ENCODE assay signal across 38 cellular contexts in genomic region chr9:130943226-130943625, GRCh38. TPM values are rescaled to one million over a fixed set of nuclear protein-coding genes. Genes with fewer than 3 reads are reported as not detected.
"Had no signal": no experiment of that assay in that cellular context is flagged by ENCODE, and none has a peak within 500 bp of the region (broad histone marks: within the 10 kb centered on the region; RNA-seq: fewer than 3 reads in every experiment).

No MANE protein-coding gene starts in this region.

- H3K4me3 ChIP-seq: ascending aorta, body of pancreas, breast epithelium had no signal

- H3K27ac ChIP-seq: ascending aorta, body of pancreas, brain microvascular endothelial cell, breast epithelium, VCaP had no signal

- H3K4me3 Mint-ChIP-seq: activated B cell treated with CpG ODN at 0.5 μM for 24 hours; activated CD4-positive, alpha-beta memory T cell treated with anti-CD3 and anti-CD28 coated beads for 36 hours; activated CD4-positive, alpha-beta T cell treated with anti-CD3 and anti-CD28 coated beads, Interleukin-2, amount 10 ng/mL, durations not matched to agents 24 days and 14 days; activated CD8-positive, alpha-beta T cell treated with anti-CD3 and anti-CD28 coated beads for 36 hours; activated naive CD4-positive, alpha-beta T cell treated with anti-CD3 and anti-CD28 coated beads, Interleukin-2, amount 10 ng/mL, durations not matched to agents 7 days and 5 days; activated naive CD4-positive, alpha-beta T cell treated with anti-CD3 and anti-CD28 coated beads, Interleukin-2, amount 50 U/mL, for 24 hours; activated naive CD8-positive, alpha-beta T cell; activated naive CD8-positive, alpha-beta T cell treated with anti-CD3 and anti-CD28 coated beads, Interleukin-2, amount 10 ng/mL, durations not matched to agents 7 days and 5 days; activated naive CD8-positive, alpha-beta T cell treated with anti-CD3 and anti-CD28 coated beads, Interleukin-2, amount 50 U/mL, for 24 hours; activated T-cell treated with anti-CD3 and anti-CD28 coated beads, Interleukin-2, amount 50 U/mL, for 4 hours; activated T-cell treated with anti-CD3 and anti-CD28 coated beads, Interleukin-2, amount 50 U/mL, for 72 hours; activated T-helper 1 cell treated with anti-CD3 and anti-CD28 coated beads, Interleukin-12 subunit alpha, Interleukin-12 subunit beta, Interleukin-2, Interleukin-4 antibody, amounts not matched to agents 30 ng/mL and 10 ng/mL and 1 ng/mL, durations not matched to agents 14 hours and 24 hours and 36 hours; T-helper 1 cell treated with Interleukin-12 subunit alpha and Interleukin-12 subunit beta and Interleukin-4 antibody, amounts not matched to agents 30 μg/mL and 1 μg/mL, for 36 hours; T-helper 2 cell treated with Interferon-gamma antibody and Interleukin-4, amounts not matched to agents 5 μg/mL and 100 μg/mL, for 36 hours had no signal

- H3K9me3 Mint-ChIP-seq: activated B cell treated with CpG ODN at 0.5 μM for 24 hours; activated CD4-positive, alpha-beta memory T cell treated with anti-CD3 and anti-CD28 coated beads for 36 hours; activated CD4-positive, alpha-beta T cell treated with anti-CD3 and anti-CD28 coated beads, Interleukin-2, amount 10 ng/mL, durations not matched to agents 24 days and 14 days; activated CD8-positive, alpha-beta T cell treated with anti-CD3 and anti-CD28 coated beads for 36 hours; activated naive CD4-positive, alpha-beta T cell treated with anti-CD3 and anti-CD28 coated beads, Interleukin-2, amount 10 ng/mL, durations not matched to agents 7 days and 5 days; activated naive CD4-positive, alpha-beta T cell treated with anti-CD3 and anti-CD28 coated beads, Interleukin-2, amount 50 U/mL, for 24 hours; activated naive CD8-positive, alpha-beta T cell treated with anti-CD3 and anti-CD28 coated beads, Interleukin-2, amount 10 ng/mL, durations not matched to agents 7 days and 5 days; activated naive CD8-positive, alpha-beta T cell treated with anti-CD3 and anti-CD28 coated beads, Interleukin-2, amount 50 U/mL, for 24 hours; activated T-cell treated with anti-CD3 and anti-CD28 coated beads, Interleukin-2, amount 50 U/mL, for 4 hours; activated T-cell treated with anti-CD3 and anti-CD28 coated beads, Interleukin-2, amount 50 U/mL, for 72 hours; activated T-helper 1 cell treated with anti-CD3 and anti-CD28 coated beads, Interleukin-12 subunit alpha, Interleukin-12 subunit beta, Interleukin-2, Interleukin-4 antibody, amounts not matched to agents 30 ng/mL and 10 ng/mL and 1 ng/mL, durations not matched to agents 14 hours and 24 hours and 36 hours; activated T-helper 2 cell treated with anti-CD3 and anti-CD28 coated beads, Interferon-gamma antibody, Interleukin-2, Interleukin-4, amounts not matched to agents 10 μg/mL and 5 μg/mL and 100 μg/mL, durations not matched to agents 14 hours and 24 hours and 36 hours; T-helper 1 cell treated with Interleukin-12 subunit alpha and Interleukin-12 subunit beta and Interleukin-4 antibody, amounts not matched to agents 30 μg/mL and 1 μg/mL, for 36 hours; T-helper 2 cell treated with Interferon-gamma antibody and Interleukin-4, amounts not matched to agents 5 μg/mL and 100 μg/mL, for 36 hours had no signal

- FAIRE-seq: TTC549 had no signal

- H3K36me3 Mint-ChIP-seq: activated CD4-positive, alpha-beta memory T cell treated with anti-CD3 and anti-CD28 coated beads for 36 hours; activated naive CD4-positive, alpha-beta T cell treated with anti-CD3 and anti-CD28 coated beads, Interleukin-2, amount 10 ng/mL, durations not matched to agents 7 days and 5 days; activated naive CD4-positive, alpha-beta T cell treated with anti-CD3 and anti-CD28 coated beads, Interleukin-2, amount 50 U/mL, for 24 hours; activated naive CD8-positive, alpha-beta T cell had no signal

- H3K36me3 ChIP-seq: ascending aorta, brain microvascular endothelial cell, breast epithelium had no signal

- ATAC-seq: activated CD8-positive, alpha-beta T cell treated with anti-CD3 and anti-CD28 coated beads for 36 hours; activated naive CD8-positive, alpha-beta T cell treated with anti-CD3 and anti-CD28 coated beads, Interleukin-2, amount 50 U/mL, for 24 hours; activated T-cell treated with anti-CD3 and anti-CD28 coated beads, Interleukin-2, amount 50 U/mL, for 4 hours; activated T-cell treated with anti-CD3 and anti-CD28 coated beads, Interleukin-2, amount 50 U/mL, for 72 hours; body of pancreas had no signal

- DNase-seq: activated B cell treated with CpG ODN at 0.5 μM for 24 hours; activated CD4-positive, alpha-beta memory T cell treated with anti-CD3 and anti-CD28 coated beads for 36 hours; activated CD4-positive, alpha-beta T cell treated with anti-CD3 and anti-CD28 coated beads for 4 hours; activated CD4-positive, alpha-beta T cell treated with anti-CD3 and anti-CD28 coated beads, Interleukin-2, amount 10 ng/mL, durations not matched to agents 24 days and 14 days; activated CD4-positive, alpha-beta T cell treated with anti-CD3 and anti-CD28 coated beads, Interleukin-2, amount 50 U/mL, for 1 hour; activated CD4-positive, alpha-beta T cell treated with anti-CD3 and anti-CD28 coated beads, Interleukin-2, amount 50 U/mL, for 4 hours; activated CD4-positive, CD25-positive, alpha-beta regulatory T cell treated with anti-CD3 and anti-CD28 coated beads, Interleukin-2, amount 50 U/mL, for 72 hours; activated CD8-positive, alpha-beta memory T cell treated with anti-CD3 and anti-CD28 coated beads, Interleukin-2, amount 50 U/mL, for 4 hours; activated CD8-positive, alpha-beta T cell treated with anti-CD3 and anti-CD28 coated beads for 36 hours; activated effector memory CD4-positive, alpha-beta T cell treated with Interleukin-2 at 50 U/mL for 16 hours; activated gamma-delta T cell; activated naive CD4-positive, alpha-beta T cell treated with anti-CD3 and anti-CD28 coated beads, Interleukin-2, amount 10 ng/mL, durations not matched to agents 7 days and 5 days; activated naive CD4-positive, alpha-beta T cell treated with Interleukin-2 at 50 U/mL for 16 hours; activated naive CD8-positive, alpha-beta T cell treated with anti-CD3 and anti-CD28 coated beads, Interleukin-2, amount 10 ng/mL, durations not matched to agents 7 days and 5 days; activated naive CD8-positive, alpha-beta T cell treated with anti-CD3 and anti-CD28 coated beads, Interleukin-2, amount 50 U/mL, for 24 hours; activated T-cell treated with anti-CD3 and anti-CD28 coated beads for 4 hours; activated T-cell treated with anti-CD3 and anti-CD28 coated beads, Interleukin-2, amount 50 U/mL, for 1 hour; activated T-cell treated with anti-CD3 and anti-CD28 coated beads, Interleukin-2, amount 50 U/mL, for 4 hours; activated T-cell treated with anti-CD3 and anti-CD28 coated beads, Interleukin-2, amount 50 U/mL, for 72 hours; body of pancreas; brain microvascular endothelial cell; central memory CD4-positive, alpha-beta T cell; T-helper 1 cell; T-helper 2 cell; T-helper 9 cell had no signal

- H3K9me3 ChIP-seq: ascending aorta, body of pancreas, breast epithelium had no signal

- H3K27ac Mint-ChIP-seq: activated B cell treated with CpG ODN at 0.5 μM for 24 hours; activated CD4-positive, alpha-beta memory T cell treated with anti-CD3 and anti-CD28 coated beads for 36 hours; activated CD4-positive, alpha-beta T cell treated with anti-CD3 and anti-CD28 coated beads, Interleukin-2, amount 10 ng/mL, durations not matched to agents 24 days and 14 days; activated CD8-positive, alpha-beta T cell treated with anti-CD3 and anti-CD28 coated beads for 36 hours; activated naive CD4-positive, alpha-beta T cell treated with anti-CD3 and anti-CD28 coated beads, Interleukin-2, amount 10 ng/mL, durations not matched to agents 7 days and 5 days; activated naive CD4-positive, alpha-beta T cell treated with anti-CD3 and anti-CD28 coated beads, Interleukin-2, amount 50 U/mL, for 24 hours; activated naive CD8-positive, alpha-beta T cell; activated naive CD8-positive, alpha-beta T cell treated with anti-CD3 and anti-CD28 coated beads, Interleukin-2, amount 10 ng/mL, durations not matched to agents 7 days and 5 days; activated naive CD8-positive, alpha-beta T cell treated with anti-CD3 and anti-CD28 coated beads, Interleukin-2, amount 50 U/mL, for 24 hours; activated T-cell treated with anti-CD3 and anti-CD28 coated beads, Interleukin-2, amount 50 U/mL, for 72 hours; activated T-helper 1 cell treated with anti-CD3 and anti-CD28 coated beads, Interleukin-12 subunit alpha, Interleukin-12 subunit beta, Interleukin-2, Interleukin-4 antibody, amounts not matched to agents 30 ng/mL and 10 ng/mL and 1 ng/mL, durations not matched to agents 14 hours and 24 hours and 36 hours; activated T-helper 2 cell treated with anti-CD3 and anti-CD28 coated beads, Interferon-gamma antibody, Interleukin-2, Interleukin-4, amounts not matched to agents 10 μg/mL and 5 μg/mL and 100 μg/mL, durations not matched to agents 14 hours and 24 hours and 36 hours; T-helper 1 cell treated with Interleukin-12 subunit alpha and Interleukin-12 subunit beta and Interleukin-4 antibody, amounts not matched to agents 30 μg/mL and 1 μg/mL, for 36 hours; T-helper 2 cell treated with Interferon-gamma antibody and Interleukin-4, amounts not matched to agents 5 μg/mL and 100 μg/mL, for 36 hours had no signal

RNA-seq across cellular contexts. Expression of gene FIBCD1, which starts 4.2 kb away (rescaled TPM):
- total RNA-seq: activated B cell treated with CpG ODN at 0.5 μM for 24 hours; activated CD4-positive, alpha-beta memory T cell treated with anti-CD3 and anti-CD28 coated beads for 36 hours; activated CD4-positive, alpha-beta T cell treated with anti-CD3 and anti-CD28 coated beads, Interleukin-2, amount 10 ng/mL, durations not matched to agents 24 days and 14 days; activated CD8-positive, alpha-beta memory T cell treated with anti-CD3 and anti-CD28 coated beads for 36 hours; activated CD8-positive, alpha-beta T cell treated with anti-CD3 and anti-CD28 coated beads for 36 hours; activated naive CD8-positive, alpha-beta T cell treated with anti-CD3 and anti-CD28 coated beads, Interleukin-2, amount 10 ng/mL, durations not matched to agents 7 days and 5 days; activated T-cell treated with anti-CD3 and anti-CD28 coated beads, Interleukin-2, amount 50 U/mL, for 4 hours; activated T-cell treated with anti-CD3 and anti-CD28 coated beads, Interleukin-2, amount 50 U/mL, for 72 hours; activated T-helper 1 cell treated with anti-CD3 and anti-CD28 coated beads, Interleukin-12 subunit alpha, Interleukin-12 subunit beta, Interleukin-2, Interleukin-4 antibody, amounts not matched to agents 30 ng/mL and 10 ng/mL and 1 ng/mL, durations not matched to agents 14 hours and 24 hours and 36 hours; activated T-helper 2 cell treated with anti-CD3 and anti-CD28 coated beads, Interferon-gamma antibody, Interleukin-2, Interleukin-4, amounts not matched to agents 10 μg/mL and 5 μg/mL and 100 μg/mL, durations not matched to agents 14 hours and 24 hours and 36 hours; ascending aorta had no signal

RNA-seq across cellular contexts. Expression of gene QRFP, which starts 46.6 kb away (rescaled TPM):
- total RNA-seq: activated B cell treated with CpG ODN at 0.5 μM for 24 hours; activated CD4-positive, alpha-beta memory T cell treated with anti-CD3 and anti-CD28 coated beads for 36 hours; activated CD4-positive, alpha-beta T cell treated with anti-CD3 and anti-CD28 coated beads, Interleukin-2, amount 10 ng/mL, durations not matched to agents 24 days and 14 days; activated CD8-positive, alpha-beta memory T cell treated with anti-CD3 and anti-CD28 coated beads for 36 hours; activated CD8-positive, alpha-beta T cell treated with anti-CD3 and anti-CD28 coated beads for 36 hours; activated naive CD8-positive, alpha-beta T cell treated with anti-CD3 and anti-CD28 coated beads, Interleukin-2, amount 10 ng/mL, durations not matched to agents 7 days and 5 days; activated T-cell treated with anti-CD3 and anti-CD28 coated beads, Interleukin-2, amount 50 U/mL, for 4 hours; activated T-cell treated with anti-CD3 and anti-CD28 coated beads, Interleukin-2, amount 50 U/mL, for 72 hours; activated T-helper 1 cell treated with anti-CD3 and anti-CD28 coated beads, Interleukin-12 subunit alpha, Interleukin-12 subunit beta, Interleukin-2, Interleukin-4 antibody, amounts not matched to agents 30 ng/mL and 10 ng/mL and 1 ng/mL, durations not matched to agents 14 hours and 24 hours and 36 hours; activated T-helper 2 cell treated with anti-CD3 and anti-CD28 coated beads, Interferon-gamma antibody, Interleukin-2, Interleukin-4, amounts not matched to agents 10 μg/mL and 5 μg/mL and 100 μg/mL, durations not matched to agents 14 hours and 24 hours and 36 hours; ascending aorta; body of pancreas; breast epithelium; cardiac septum; cerebellum had no signal
